Comparison of ENCODE assay signal across 1 cellular context in genomic region chr7:91632948-91633519, GRCh38.
TF ChIP-seq lines count a peak whose summit lies in the region.

No MANE protein-coding gene starts in this region.

TF ChIP-seq in K562, 482 proteins besides CTCF, POLR2A, EP300 and RAD21 (continued from another document and continues in another):
- TF ChIP-seq ZNF609 (CRISPR knock-in tag; IDR thresholded peaks at IDR 0.05; ENCODE audit: borderline replicate concordance) = no peak
- no peak for TF ChIP-seq FUS (optimal IDR thresholded peaks at IDR 0.05; ENCODE audit: low read depth, low read length)
- TF ChIP-seq ZC3H8 (IDR thresholded peaks at IDR 0.05) = no peak
- TF ChIP-seq SREBF1 (IDR thresholded peaks at IDR 0.05; ENCODE audit: borderline replicate concordance, low read depth, low read length) = no peak
- TF ChIP-seq ATF7 (IDR thresholded peaks at IDR 0.05) = peak; percentile 79
- TF ChIP-seq ZNF184 (CRISPR knock-in tag; IDR thresholded peaks at IDR 0.05) = no peak
- no peak for TF ChIP-seq RB1 (IDR thresholded peaks at IDR 0.05; ENCODE audit: low read depth)
- peak; percentile 61; the same call in 1 of the 2 replicates for TF ChIP-seq SMARCE1 (IDR thresholded peaks at IDR 0.05)
- no peak for TF ChIP-seq ZNF263 (CRISPR knock-in tag; IDR thresholded peaks at IDR 0.05; ENCODE audit: borderline replicate concordance)
- TF ChIP-seq MEF2D (tag; conservative IDR thresholded peaks at IDR 0.05; ENCODE audit: low read depth) = no peak
- no peak for TF ChIP-seq ELF2 (CRISPR knock-in tag; IDR thresholded peaks at IDR 0.05)
- TF ChIP-seq ESRRB (CRISPR knock-in tag; IDR thresholded peaks at IDR 0.05; ENCODE audit: borderline replicate concordance) = no peak
- no peak for TF ChIP-seq PTRF (tag; IDR thresholded peaks at IDR 0.05)
- peak; percentile 76 for TF ChIP-seq MTA2 (IDR thresholded peaks at IDR 0.05; ENCODE audit: low read depth)
- TF ChIP-seq RBM22 (IDR thresholded peaks at IDR 0.05; ENCODE audit: low read depth, low read length, poor library complexity, severe bottlenecking) = no peak
- TF ChIP-seq HNRNPUL1 (IDR thresholded peaks at IDR 0.05; ENCODE audit: low read length) = no peak
- no peak for TF ChIP-seq ZBTB11 (CRISPR knock-in tag; IDR thresholded peaks at IDR 0.05)
- peak; percentile 81 for TF ChIP-seq KLF16 (IDR thresholded peaks at IDR 0.05)
- no peak for TF ChIP-seq DNMT1 (IDR thresholded peaks at IDR 0.05)
- no peak for TF ChIP-seq EZH2 (IDR thresholded peaks at IDR 0.05; ENCODE audit: borderline replicate concordance, low read depth, low read length)
- no peak for TF ChIP-seq ZNF197 (CRISPR knock-in tag; IDR thresholded peaks at IDR 0.05; ENCODE audit: low read depth)
- no peak for TF ChIP-seq ZNF140 (CRISPR knock-in tag; IDR thresholded peaks at IDR 0.05)
- no peak for TF ChIP-seq CEBPZ (IDR thresholded peaks at IDR 0.05; ENCODE audit: borderline replicate concordance, low read depth, low read length)
- TF ChIP-seq PREB (CRISPR knock-in tag; IDR thresholded peaks at IDR 0.05) = no peak
- no peak for TF ChIP-seq ID3 (CRISPR knock-in tag; IDR thresholded peaks at IDR 0.05)
- TF ChIP-seq ID3 (tag; IDR thresholded peaks at IDR 0.05) = no peak
- TF ChIP-seq ZNF24 (IDR thresholded peaks at IDR 0.05) = no peak
- no peak for TF ChIP-seq ZNF511 (CRISPR knock-in tag; IDR thresholded peaks at IDR 0.05)
- TF ChIP-seq TCF15 (CRISPR knock-in tag; IDR thresholded peaks at IDR 0.05) = no peak
- TF ChIP-seq CC2D1A (IDR thresholded peaks at IDR 0.05) = no peak
- no peak for TF ChIP-seq ZNF3 (CRISPR knock-in tag; IDR thresholded peaks at IDR 0.05)
- TF ChIP-seq SNRNP70 (optimal IDR thresholded peaks at IDR 0.05; ENCODE audit: low read depth, low read length) = no peak
- no peak for TF ChIP-seq POLR2H (tag; IDR thresholded peaks at IDR 0.05; ENCODE audit: low read depth)
- no peak for TF ChIP-seq RHOXF2B (CRISPR knock-in tag; conservative IDR thresholded peaks at IDR 0.05)
- TF ChIP-seq CEBPG (CRISPR knock-in tag; IDR thresholded peaks at IDR 0.05) = no peak
- TF ChIP-seq CEBPG (tag; conservative IDR thresholded peaks at IDR 0.05 in 1 of 2, IDR thresholded peaks at IDR 0.05 in 1 of 2) = no peak
- no peak for TF ChIP-seq ZNF75A (CRISPR knock-in tag; IDR thresholded peaks at IDR 0.05)
- TF ChIP-seq MECOM (CRISPR knock-in tag; IDR thresholded peaks at IDR 0.05) = 0 out of 2 replicates have a peak, but pooled peaks have one; percentile 52
- TF ChIP-seq ZNF592 (IDR thresholded peaks at IDR 0.05) = no peak
- TF ChIP-seq SIN3A (IDR thresholded peaks at IDR 0.05; ENCODE audit: borderline replicate concordance in 2 of 2, control insufficient read depth in 1 of 2, low read depth in 2 of 2, low read length in 2 of 2) = no peak
- TF ChIP-seq TAL1 (IDR thresholded peaks at IDR 0.05) = peak; percentile 91
- TF ChIP-seq ZSCAN29 (IDR thresholded peaks at IDR 0.05) = no peak
- TF ChIP-seq ZNF212 (CRISPR knock-in tag; IDR thresholded peaks at IDR 0.05) = no peak
- TF ChIP-seq POLR2B (IDR thresholded peaks at IDR 0.05; ENCODE audit: low read depth, partially characterized antibody) = no peak
- no peak for TF ChIP-seq ILK (tag; IDR thresholded peaks at IDR 0.05; ENCODE audit: borderline replicate concordance, low read depth)
- TF ChIP-seq TAF1 (IDR thresholded peaks at IDR 0.05; ENCODE audit: control insufficient read depth, extremely low read depth, insufficient read depth, low read length, severe bottlenecking) = no peak
- no peak for TF ChIP-seq GABPB1 (CRISPR knock-in tag; IDR thresholded peaks at IDR 0.05)
- TF ChIP-seq CREB1 (IDR thresholded peaks at IDR 0.05) = no peak
- no peak for TF ChIP-seq CREB1 (CRISPR knock-in tag; IDR thresholded peaks at IDR 0.05)
- TF ChIP-seq NCOA4 (IDR thresholded peaks at IDR 0.05; ENCODE audit: partially characterized antibody) = no peak
- TF ChIP-seq SREBF2 (CRISPR knock-in tag; IDR thresholded peaks at IDR 0.05) = no peak
- no peak for TF ChIP-seq EHMT2 (IDR thresholded peaks at IDR 0.05)
- TF ChIP-seq ZNF121 (CRISPR knock-in tag; conservative IDR thresholded peaks at IDR 0.05) = no peak
- no peak for TF ChIP-seq RBM25 (IDR thresholded peaks at IDR 0.05; ENCODE audit: low read depth, low read length, severe bottlenecking)
- no peak for TF ChIP-seq ZNF316 (IDR thresholded peaks at IDR 0.05)
- no peak for TF ChIP-seq ZKSCAN3 (CRISPR knock-in tag; IDR thresholded peaks at IDR 0.05)
- TF ChIP-seq ZNF551 (CRISPR knock-in tag; IDR thresholded peaks at IDR 0.05) = no peak
